1 cellular context compared by ENCODE assay signal in the genomic region with DNA sequence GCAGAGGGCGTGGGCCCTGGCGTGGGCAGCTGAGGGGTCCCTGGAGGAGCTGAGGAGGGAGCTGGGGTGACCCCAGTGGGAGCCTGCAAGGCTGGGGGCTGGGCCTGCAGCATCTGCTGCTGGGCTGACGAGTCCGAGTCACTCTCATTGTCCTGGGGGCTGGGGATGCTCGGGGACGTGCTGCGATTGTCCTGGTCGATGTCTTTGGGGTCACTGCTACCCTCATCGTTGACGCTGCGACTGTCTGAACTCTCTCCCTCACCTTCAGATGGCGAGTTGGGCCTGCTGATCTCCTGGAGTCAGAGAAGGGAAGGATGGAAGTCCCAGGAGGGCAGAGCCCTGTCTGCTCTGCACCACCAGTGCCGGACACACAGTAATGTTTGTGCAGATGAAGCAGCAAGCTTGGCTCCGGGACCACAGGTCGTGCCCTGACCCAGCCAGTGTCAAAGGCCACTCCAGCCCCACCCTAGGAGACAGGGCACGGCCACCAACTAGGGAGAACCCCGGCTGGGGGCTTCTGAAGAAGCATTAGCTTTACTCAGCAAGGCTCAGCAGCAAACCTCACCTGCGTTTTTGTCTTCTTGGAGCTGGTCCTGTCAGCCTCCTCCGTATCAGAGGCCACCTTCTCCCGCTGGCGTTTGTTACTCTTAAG.
TF ChIP-seq lines count a peak whose summit lies in the region.

No MANE protein-coding gene starts in this region.

TF ChIP-seq in H1, 55 proteins besides CTCF, POLR2A, EP300 and RAD21:
- TF ChIP-seq POLR2AphosphoS5 (IDR thresholded peaks at IDR 0.05; ENCODE audit: low read depth, low read length) (0 out of 2 replicates have a peak, but pooled peaks have one; percentile 24), KDM4A (IDR thresholded peaks at IDR 0.05; ENCODE audit: low read depth, low read length, severe bottlenecking) (no peak), EZH2 (IDR thresholded peaks at IDR 0.05; ENCODE audit: low read depth, low read length, severe bottlenecking) (no peak)
